1 cellular context compared by ENCODE assay signal in the genomic region with DNA sequence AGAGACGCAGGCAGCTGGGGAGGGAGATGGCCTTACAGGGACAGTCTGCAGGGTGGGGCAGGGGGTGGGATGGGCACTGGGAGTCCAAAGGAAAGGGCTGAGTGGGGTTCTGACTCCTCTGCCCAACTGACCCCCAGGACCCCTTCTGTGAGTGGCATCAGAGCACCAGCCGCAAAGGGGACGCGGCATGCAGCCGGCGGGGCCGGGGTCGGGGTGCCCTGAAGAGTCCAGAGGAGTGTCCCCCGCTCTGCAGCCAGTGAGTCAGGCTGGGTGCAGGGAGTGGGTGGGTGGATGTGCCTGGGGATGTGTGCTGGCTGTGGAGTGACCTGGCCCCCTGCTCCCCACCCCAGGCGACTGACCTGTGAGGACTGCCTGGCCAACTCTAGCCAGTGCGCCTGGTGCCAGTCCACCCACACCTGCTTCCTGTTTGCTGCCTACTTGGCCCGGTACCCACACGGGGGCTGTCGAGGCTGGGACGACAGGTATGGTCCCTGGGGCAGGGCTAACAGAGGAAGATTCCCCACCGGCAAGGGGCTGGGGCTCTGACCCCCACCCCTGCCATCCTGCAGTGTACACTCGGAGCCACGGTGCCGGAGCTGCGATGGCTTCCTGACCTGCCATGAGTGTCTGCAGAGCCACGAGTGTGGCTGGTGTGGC.
TF ChIP-seq lines count a peak whose summit lies in the region.

No MANE protein-coding gene starts in this region.

TF ChIP-seq in HEK293, 187 proteins besides CTCF, POLR2A, EP300 and RAD21 (continued from another document):
- TF ChIP-seq ZNF473 (tag by site-specific recombination; IDR thresholded peaks at IDR 0.05) (no peak), ZNF664 (tag by site-specific recombination; IDR thresholded peaks at IDR 0.05) (no peak)
